12 cellular contexts compared by ENCODE assay signal in the genomic region with DNA sequence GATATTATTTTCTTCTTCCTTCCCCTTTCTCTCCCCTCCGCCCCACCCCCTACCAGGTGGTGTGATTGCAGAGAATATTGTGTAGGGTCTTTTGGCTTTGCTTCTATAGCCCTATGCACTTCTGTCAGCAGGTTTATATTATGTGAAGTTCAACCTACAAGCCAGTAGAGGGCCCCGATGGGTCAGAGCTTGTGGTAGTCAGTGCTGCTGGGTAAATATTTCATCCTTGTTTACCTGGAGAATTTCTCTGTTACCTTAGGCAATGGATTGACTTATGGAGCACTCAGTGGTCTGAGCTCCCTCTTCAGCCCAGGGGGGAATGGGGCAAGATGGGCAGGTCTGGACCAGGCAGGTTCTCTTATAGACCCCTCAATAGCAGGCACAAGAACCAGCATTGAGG.
DNase-seq lines count a peak whose midpoint lies in the region; ATAC-seq and TF ChIP-seq lines count a peak whose summit lies in the region.
"Had no signal": no experiment of that assay in that cellular context is flagged by ENCODE, and none has a peak within 500 bp of the region (broad histone marks: within the 10 kb centered on the region; RNA-seq: fewer than 3 reads in every experiment).

No MANE protein-coding gene starts in this region.

- no peaks in the 10 kb centered on the region for H3K9me3 ChIP-seq in mammary epithelial cell (replicated peaks; ENCODE audit: insufficient read depth, low read length)
- no peaks in the 10 kb centered on the region for H3K9me3 ChIP-seq in colonic mucosa

- H3K27me3 ChIP-seq in mammary epithelial cell (ENCODE audit: insufficient read depth, low read length): no peaks in the 10 kb centered on the region
- no peaks in the 10 kb centered on the region for H3K27me3 ChIP-seq in colonic mucosa

- 6% methylated on average over 2 of the region's 2 CpGs for WGBS in mammary epithelial cell (ENCODE audit: low coverage, missing lambda C conversion rate)

- H3K36me3 ChIP-seq in mammary epithelial cell (ENCODE audit: insufficient read depth, low read length): no peaks in the 10 kb centered on the region
- no peaks in the 10 kb centered on the region for H3K36me3 ChIP-seq in colonic mucosa

- no peak overlapping the region for H3K4me3 Mint-ChIP-seq in activated naive CD8-positive, alpha-beta T cell treated with anti-CD3 and anti-CD28 coated beads for 36 hours
- H3K4me3 Mint-ChIP-seq: activated naive CD4-positive, alpha-beta T cell treated with anti-CD3 and anti-CD28 coated beads, Interleukin-2, amount 50 U/mL, for 24 hours; CD4-positive, CD25-positive, alpha-beta regulatory T cell; T-helper 1 cell treated with Interleukin-12 subunit alpha and Interleukin-12 subunit beta and Interleukin-4 antibody, amounts not matched to agents 30 μg/mL and 1 μg/mL, for 36 hours had no signal

- ATAC-seq in GM21786 (IDR thresholded peaks at IDR 0.05; ENCODE audit: unreplicated experiment): peak; percentile 79
- ATAC-seq: K562 had no signal

- H3K36me3 Mint-ChIP-seq in activated naive CD8-positive, alpha-beta T cell treated with anti-CD3 and anti-CD28 coated beads for 36 hours: no peaks in the 10 kb centered on the region
- H3K36me3 Mint-ChIP-seq: activated naive CD4-positive, alpha-beta T cell treated with anti-CD3 and anti-CD28 coated beads, Interleukin-2, amount 50 U/mL, for 24 hours; CD4-positive, CD25-positive, alpha-beta regulatory T cell had no signal

- DNase-seq in D341Med (ENCODE audit: low spot score) (peak; percentile 42), LHCN-M2 (ENCODE audit: low read depth) (peak; percentile 1), mammary epithelial cell (peak; percentile 3), colonic mucosa (no peak), NCI-H510A (lab: John Stamatoyannopoulos, UW) (no peak)
- no peak for DNase-seq in stimulated activated CD4-positive, alpha-beta T cell treated with anti-CD3 and anti-CD28 coated beads, Interleukin-2, amount 100 ng/mL, for 48 hours
- DNase-seq in activated naive CD8-positive, alpha-beta T cell treated with anti-CD3 and anti-CD28 coated beads for 36 hours: no peak
- DNase-seq: CD4-positive, CD25-positive, alpha-beta regulatory T cell had no signal

- H4K20me1 ChIP-seq in mammary epithelial cell (ENCODE audit: insufficient read depth, low read length): no peaks in the 10 kb centered on the region

- H3K79me2 ChIP-seq in mammary epithelial cell (ENCODE audit: insufficient read depth, low read length): no peaks in the 10 kb centered on the region

- no peak overlapping the region for H3K4me2 ChIP-seq in mammary epithelial cell (ENCODE audit: insufficient read depth, low read depth, low read length)

- no peak overlapping the region for H3K4me3 ChIP-seq in mammary epithelial cell (replicated peaks in 1 of 3; ENCODE audit: insufficient read depth in 1 of 3, low read depth in 2 of 3, low read length in 3 of 3)
- H3K4me3 ChIP-seq in colonic mucosa: no peak overlapping the region
- H3K4me3 ChIP-seq: K562 had no signal

- no peak overlapping the region for H3K27ac ChIP-seq in mammary epithelial cell (ENCODE audit: insufficient read depth, low read depth, low read length)
- no peak overlapping the region for H3K27ac ChIP-seq in colonic mucosa

- no peak overlapping the region for H3K9ac ChIP-seq in mammary epithelial cell (ENCODE audit: insufficient read depth, low read length)
- H3K9ac ChIP-seq in colonic mucosa (ENCODE audit: low read depth in 2 of 2, low read length in 2 of 2): no peak overlapping the region

- intact Hi-C loops in mammary epithelial cell (cut with micrococcal nuclease): loop anchor here (1.0 to 10.0 kb wide), 3 partner anchors 505 to 1010 kb away; no protein-coding TSS in a partner anchor
- intact Hi-C loops in colonic mucosa (cut with DNase I): no loop called here

- in situ Hi-C loops in mammary epithelial cell (cut with MboI; ENCODE audit: low sequenced_read_pairs in 2 of 2): no loop called here

- dilution Hi-C loops in mammary epithelial cell (cut with HindIII; ENCODE audit: low sequenced_read_pairs): no loop called here

- H3K4me1 Mint-ChIP-seq in activated naive CD8-positive, alpha-beta T cell treated with anti-CD3 and anti-CD28 coated beads for 36 hours: no peaks in the 10 kb centered on the region
- H3K4me1 Mint-ChIP-seq: activated naive CD4-positive, alpha-beta T cell treated with anti-CD3 and anti-CD28 coated beads, Interleukin-2, amount 50 U/mL, for 24 hours had no signal

- CTCF ChIA-PET in mammary epithelial cell (lab: Charles Lee; ENCODE audit: low non-redundant PET): no interaction called here

- no TSS peak for BruUV-seq in mammary epithelial cell (replicated peaks; lab: Mats Ljungman, UMichigan)

- no peaks in the 10 kb centered on the region for H3K4me1 ChIP-seq in mammary epithelial cell (ENCODE audit: insufficient read depth, low read length)
- no peaks in the 10 kb centered on the region for H3K4me1 ChIP-seq in colonic mucosa

- TF ChIP-seq CTCF in mammary epithelial cell (conservative IDR thresholded peaks at IDR 0.05 in 1 of 2, IDR thresholded peaks at IDR 0.05 in 1 of 2; ENCODE audit: extremely low read depth in 1 of 2, insufficient read depth in 1 of 2, low read depth in 1 of 2, low read length in 2 of 2) (peak; percentile 43 to 64), colonic mucosa (IDR thresholded peaks at IDR 0.05) (no peak)

- no peaks in the 10 kb centered on the region for H3K27me3 Mint-ChIP-seq in activated naive CD8-positive, alpha-beta T cell treated with anti-CD3 and anti-CD28 coated beads for 36 hours
- H3K27me3 Mint-ChIP-seq: activated naive CD4-positive, alpha-beta T cell treated with anti-CD3 and anti-CD28 coated beads, Interleukin-2, amount 50 U/mL, for 24 hours; CD4-positive, CD25-positive, alpha-beta regulatory T cell had no signal

- H3K27ac Mint-ChIP-seq in activated naive CD8-positive, alpha-beta T cell treated with anti-CD3 and anti-CD28 coated beads for 36 hours: no peak overlapping the region
- H3K27ac Mint-ChIP-seq: activated naive CD4-positive, alpha-beta T cell treated with anti-CD3 and anti-CD28 coated beads, Interleukin-2, amount 50 U/mL, for 24 hours; T-helper 1 cell treated with Interleukin-12 subunit alpha and Interleukin-12 subunit beta and Interleukin-4 antibody, amounts not matched to agents 30 μg/mL and 1 μg/mL, for 36 hours had no signal

- peaks cover 13% of the 10 kb centered on the region for H3K9me3 Mint-ChIP-seq in activated naive CD8-positive, alpha-beta T cell treated with anti-CD3 and anti-CD28 coated beads for 36 hours
- H3K9me3 Mint-ChIP-seq: T-helper 1 cell treated with Interleukin-12 subunit alpha and Interleukin-12 subunit beta and Interleukin-4 antibody, amounts not matched to agents 30 μg/mL and 1 μg/mL, for 36 hours had no signal

- no peak overlapping the region for H2AFZ ChIP-seq in mammary epithelial cell (ENCODE audit: low read depth, low read length)

Comparison
In these comparisons a context has a peak if more than half of its experiments do, and no peak if none do; other contexts are left out.
1. DNase-seq: peak in D341Med (single experiment), LHCN-M2 (single experiment) and mammary epithelial cell (single experiment); none in stimulated activated CD4-positive, alpha-beta T cell treated with anti-CD3 and anti-CD28 coated beads, Interleukin-2, amount 100 ng/mL, for 48 hours (0 of 2), colonic mucosa (single experiment), NCI-H510A (single experiment) and activated naive CD8-positive, alpha-beta T cell treated with anti-CD3 and anti-CD28 coated beads for 36 hours (single experiment).